ENCODE assay signal across 8 cellular contexts in the genomic region with DNA sequence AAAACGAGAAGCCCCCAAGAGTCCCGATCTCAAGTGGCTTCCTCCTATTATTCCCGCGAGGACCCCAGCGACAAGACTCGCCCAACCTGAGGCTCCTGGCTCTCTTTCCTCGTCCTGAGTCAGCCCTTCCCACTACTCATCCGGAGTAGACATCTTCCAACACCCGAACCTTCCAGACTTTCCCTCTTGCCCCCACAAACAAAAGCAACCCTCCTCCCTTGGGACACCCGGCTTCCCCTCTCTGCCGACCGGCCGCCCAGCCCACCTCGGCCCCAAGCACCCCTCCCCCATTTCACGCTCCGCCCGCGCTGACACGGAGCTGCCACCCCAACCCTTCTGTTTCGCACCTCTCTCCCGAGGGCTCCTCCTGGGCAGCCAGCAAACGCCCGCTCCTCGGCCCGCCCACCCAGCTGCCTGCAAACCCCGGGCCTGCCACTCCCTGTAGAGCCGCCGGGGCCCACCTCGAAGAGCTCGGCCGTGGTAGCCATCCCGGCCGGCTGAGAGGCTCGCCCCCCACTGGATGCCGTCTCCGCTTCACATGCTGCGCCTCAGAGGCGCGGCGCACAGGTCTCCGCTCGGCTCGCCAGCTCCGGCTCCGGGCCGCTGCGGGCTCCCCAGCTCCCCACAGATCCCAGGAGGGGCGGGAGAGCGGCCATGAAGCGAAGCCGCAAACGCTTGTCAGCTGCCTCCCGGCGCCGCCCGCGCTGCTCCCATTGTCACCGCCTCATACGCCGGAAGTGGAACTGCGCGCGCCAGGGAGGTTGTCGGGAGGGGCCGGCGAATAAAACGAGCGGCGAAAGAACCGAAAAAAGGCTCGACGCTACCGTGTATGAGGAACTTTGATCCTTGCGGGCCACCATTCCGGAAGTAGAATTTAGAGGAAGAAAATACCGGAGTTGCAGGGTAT. TPM values are rescaled to one million over a fixed set of nuclear protein-coding genes. Genes with fewer than 3 reads are reported as not detected.
DNase-seq lines count a peak whose midpoint lies in the region; FAIRE-seq and TF ChIP-seq lines count a peak whose summit lies in the region.

A gene with protein sequence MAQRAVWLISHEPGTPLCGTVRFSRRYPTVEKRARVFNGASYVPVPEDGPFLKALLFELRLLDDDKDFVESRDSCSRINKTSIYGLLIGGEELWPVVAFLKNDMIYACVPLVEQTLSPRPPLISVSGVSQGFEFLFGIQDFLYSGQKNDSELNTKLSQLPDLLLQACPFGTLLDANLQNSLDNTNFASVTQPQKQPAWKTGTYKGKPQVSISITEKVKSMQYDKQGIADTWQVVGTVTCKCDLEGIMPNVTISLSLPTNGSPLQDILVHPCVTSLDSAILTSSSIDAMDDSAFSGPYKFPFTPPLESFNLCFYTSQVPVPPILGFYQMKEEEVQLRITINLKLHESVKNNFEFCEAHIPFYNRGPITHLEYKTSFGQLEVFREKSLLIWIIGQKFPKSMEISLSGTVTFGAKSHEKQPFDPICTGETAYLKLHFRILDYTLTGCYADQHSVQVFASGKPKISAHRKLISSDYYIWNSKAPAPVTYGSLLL (plus strand): TSS at position 811 of the 907 bp plus-strand sequence. CDS start 344 bp downstream, outside the sequence.
A gene with protein sequence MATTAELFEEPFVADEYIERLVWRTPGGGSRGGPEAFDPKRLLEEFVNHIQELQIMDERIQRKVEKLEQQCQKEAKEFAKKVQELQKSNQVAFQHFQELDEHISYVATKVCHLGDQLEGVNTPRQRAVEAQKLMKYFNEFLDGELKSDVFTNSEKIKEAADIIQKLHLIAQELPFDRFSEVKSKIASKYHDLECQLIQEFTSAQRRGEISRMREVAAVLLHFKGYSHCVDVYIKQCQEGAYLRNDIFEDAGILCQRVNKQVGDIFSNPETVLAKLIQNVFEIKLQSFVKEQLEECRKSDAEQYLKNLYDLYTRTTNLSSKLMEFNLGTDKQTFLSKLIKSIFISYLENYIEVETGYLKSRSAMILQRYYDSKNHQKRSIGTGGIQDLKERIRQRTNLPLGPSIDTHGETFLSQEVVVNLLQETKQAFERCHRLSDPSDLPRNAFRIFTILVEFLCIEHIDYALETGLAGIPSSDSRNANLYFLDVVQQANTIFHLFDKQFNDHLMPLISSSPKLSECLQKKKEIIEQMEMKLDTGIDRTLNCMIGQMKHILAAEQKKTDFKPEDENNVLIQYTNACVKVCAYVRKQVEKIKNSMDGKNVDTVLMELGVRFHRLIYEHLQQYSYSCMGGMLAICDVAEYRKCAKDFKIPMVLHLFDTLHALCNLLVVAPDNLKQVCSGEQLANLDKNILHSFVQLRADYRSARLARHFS (minus strand): TSS at position 745 of the 907 bp plus-strand sequence. CDS start 257 bp downstream, at position 488.

- DNase-seq in HAP-1 (ENCODE audit: low spot score in 2 of 2) (peak; percentile 90 to 95), MM.1S (peak; percentile 83), SIG-M5 (lab: John Stamatoyannopoulos, UW) (peak; percentile 63), activated gamma-delta T cell (lab: John Stamatoyannopoulos, UW) (peak; percentile 87), fibroblast of the aortic adventitia (ENCODE audit: low read depth) (peak; percentile 90)

- no peaks in the 10 kb centered on the region for H3K9me2 ChIP-seq in MM.1S (replicated peaks; ENCODE audit: insufficient read depth, low read length)

- no peaks in the 10 kb centered on the region for H3K36me3 ChIP-seq in HAP-1 (replicated peaks)
- H3K36me3 ChIP-seq in MM.1S (replicated peaks; ENCODE audit: insufficient read depth, low read length) = no peaks in the 10 kb centered on the region

- H4K20me1 ChIP-seq in MM.1S (ENCODE audit: insufficient read depth, low read length) = no peaks in the 10 kb centered on the region

- peaks cover 73% of the 10 kb centered on the region for H3K79me2 ChIP-seq in MM.1S (ENCODE audit: low read length)

- H3K36me3 Mint-ChIP-seq in nephron (ENCODE audit: low read depth) = peaks cover 6% of the 10 kb centered on the region
- H3K36me3 Mint-ChIP-seq in stimulated activated naive CD8-positive, alpha-beta T cell treated with anti-CD3 and anti-CD28 coated beads, Interleukin-15, Interleukin-2, amounts not matched to agents 100 ng/mL and 50 ng/mL, for 24 hours (ENCODE audit: low read depth) = peaks cover 24% of the 10 kb centered on the region

- no peaks in the 10 kb centered on the region for H3K9me3 Mint-ChIP-seq in nephron
- no peaks in the 10 kb centered on the region for H3K9me3 Mint-ChIP-seq in stimulated activated naive CD8-positive, alpha-beta T cell treated with anti-CD3 and anti-CD28 coated beads, Interleukin-15, Interleukin-2, amounts not matched to agents 100 ng/mL and 50 ng/mL, for 24 hours

- H3K9ac ChIP-seq in MM.1S (ENCODE audit: low read length) = peak within 1 kb of the TSS; percentile 77

- peak; percentile 96 for FAIRE-seq in G401.6 (lab: Jason Lieb, UNC)

- H3F3A ChIP-seq in MM.1S (ENCODE audit: insufficient read depth, low read length) = peaks cover 6% of the 10 kb centered on the region

- H3K27me3 ChIP-seq in HAP-1 (ENCODE audit: low read depth) (no peaks in the 10 kb centered on the region), MM.1S (replicated peaks; ENCODE audit: insufficient read depth, low read length) (no peaks in the 10 kb centered on the region)

- peak within 1 kb of the TSS; percentile 83 for H3K4me3 ChIP-seq in HAP-1
- peak within 1 kb of the TSS; percentile 80 for H3K4me3 ChIP-seq in MM.1S (ENCODE audit: low read length)
- peak within 1 kb of the TSS; percentile 94 for H3K4me3 ChIP-seq in fibroblast of the aortic adventitia (ENCODE audit: low read depth, low read length)

- H3K9me3 ChIP-seq in HAP-1 = no peaks in the 10 kb centered on the region
- no peaks in the 10 kb centered on the region for H3K9me3 ChIP-seq in MM.1S (replicated peaks; ENCODE audit: insufficient read depth, low read length)

- TF ChIP-seq CTCF in MM.1S (IDR thresholded peaks at IDR 0.05; ENCODE audit: low read length) (no peak), fibroblast of the aortic adventitia (IDR thresholded peaks at IDR 0.05; ENCODE audit: insufficient read depth, low read length) (peak; percentile 13), nephron (IDR thresholded peaks at IDR 0.05; ENCODE audit: unreplicated experiment in 3 of 3) (no peak)

- peaks cover 14% of the 10 kb centered on the region for H3K4me1 ChIP-seq in HAP-1
- H3K4me1 ChIP-seq in MM.1S (ENCODE audit: low read length) = no peaks in the 10 kb centered on the region

- peak within 1 kb of the TSS; percentile 41; the same call in 1 of the 2 replicates for H3K4me2 ChIP-seq in MM.1S (ENCODE audit: low read depth, low read length)

- in situ Hi-C loops in HAP-1 (cut with MboI; ENCODE audit: low sequenced_read_pairs) = no loop called here

- H3K4me3 Mint-ChIP-seq in nephron = peak within 1 kb of the TSS; percentile 98 to 100 (median 100)
- peak within 1 kb of the TSS; percentile 98 for H3K4me3 Mint-ChIP-seq in stimulated activated naive CD8-positive, alpha-beta T cell treated with anti-CD3 and anti-CD28 coated beads, Interleukin-15, Interleukin-2, amounts not matched to agents 100 ng/mL and 50 ng/mL, for 24 hours

- peaks cover 53% of the 10 kb centered on the region for H3K4me1 Mint-ChIP-seq in nephron
- peaks cover 66% of the 10 kb centered on the region for H3K4me1 Mint-ChIP-seq in stimulated activated naive CD8-positive, alpha-beta T cell treated with anti-CD3 and anti-CD28 coated beads, Interleukin-15, Interleukin-2, amounts not matched to agents 100 ng/mL and 50 ng/mL, for 24 hours (ENCODE audit: low read depth)

- H3K27me3 Mint-ChIP-seq in nephron (ENCODE audit: low read depth) = peaks cover 3% of the 10 kb centered on the region
- H3K27me3 Mint-ChIP-seq in stimulated activated naive CD8-positive, alpha-beta T cell treated with anti-CD3 and anti-CD28 coated beads, Interleukin-15, Interleukin-2, amounts not matched to agents 100 ng/mL and 50 ng/mL, for 24 hours = no peaks in the 10 kb centered on the region

- H2AFZ ChIP-seq in MM.1S (ENCODE audit: low read length) = peak within 1 kb of the TSS; percentile 80

- peak within 1 kb of the TSS; percentile 99 to 100 (median 100) for H3K27ac Mint-ChIP-seq in nephron
- peak within 1 kb of the TSS; percentile 99 for H3K27ac Mint-ChIP-seq in stimulated activated naive CD8-positive, alpha-beta T cell treated with anti-CD3 and anti-CD28 coated beads, Interleukin-15, Interleukin-2, amounts not matched to agents 100 ng/mL and 50 ng/mL, for 24 hours

- peak within 1 kb of the TSS; percentile 91 for H3K27ac ChIP-seq in MM.1S (ENCODE audit: low read length)

RNA-seq across cellular contexts. Expression of the first gene that starts in this region (rescaled TPM):
- total RNA-seq in fibroblast of the aortic adventitia (ENCODE audit: low replicate concordance) = 36.6 and 50.9 TPM in 2 replicates

RNA-seq across cellular contexts. Expression of the second gene that starts in this region (rescaled TPM):
- 49.3 and 87.4 TPM in 2 replicates for total RNA-seq in fibroblast of the aortic adventitia (ENCODE audit: low replicate concordance)

Comparison
In these comparisons a context has a peak if more than half of its experiments do, and no peak if none do; other contexts are left out.
1. Peak in every context shown above with its lines: DNase-seq, H3K4me3 ChIP-seq and H3K27ac ChIP-seq.